In the genomic region with DNA sequence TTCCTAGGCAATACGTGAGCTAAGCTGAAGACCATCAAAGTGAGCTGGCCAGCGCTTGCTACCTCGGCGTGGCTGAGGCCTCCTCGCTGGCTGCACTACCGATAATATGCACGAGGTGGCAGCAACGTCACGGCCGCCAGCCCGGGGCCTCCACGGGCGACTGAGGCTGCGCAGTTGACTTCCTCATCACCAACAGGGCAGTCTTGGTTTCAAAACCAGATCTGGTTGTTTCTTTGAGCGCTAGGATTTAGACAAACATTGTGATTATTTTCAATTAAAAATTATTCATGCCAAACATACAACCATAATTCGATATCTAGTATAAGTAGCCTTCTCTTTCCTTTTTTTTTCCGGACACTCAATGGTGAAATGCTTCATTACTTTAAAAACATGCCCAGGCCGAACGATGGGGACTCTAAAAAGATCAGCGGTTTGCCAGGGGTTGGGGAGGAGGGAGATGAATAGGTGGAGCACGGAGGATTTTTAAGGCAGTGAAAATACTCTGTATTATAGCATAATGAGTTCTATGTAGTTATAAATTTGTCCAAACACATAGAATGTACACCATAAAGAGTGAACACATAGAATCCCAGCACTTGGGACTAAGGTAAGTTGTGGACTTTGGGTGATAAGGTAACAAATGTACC, we compare ENCODE assay signal across 8 cellular contexts. TPM values are rescaled to one million over a fixed set of nuclear protein-coding genes. Genes with fewer than 3 reads are reported as not detected.
A peak's percentile ranks its signal among the peaks of the same experiment; 100 is the strongest.
DNase-seq lines count a peak whose midpoint lies in the region; ATAC-seq and TF ChIP-seq lines count a peak whose summit lies in the region.

No MANE protein-coding gene starts in this region.

- ATAC-seq in GM21786 (IDR thresholded peaks at IDR 0.05; ENCODE audit: unreplicated experiment) (peak; percentile 88), Right ventricle myocardium inferior (peak; percentile 91)

- TF ChIP-seq EP300 in SK-N-SH (IDR thresholded peaks at IDR 0.05; ENCODE audit: borderline replicate concordance in 1 of 2, low read depth in 1 of 2, low read length in 1 of 2), result no peak

- H3F3A ChIP-seq in SK-N-SH (replicated peaks; ENCODE audit: insufficient read depth), result no peaks in the 10 kb centered on the region

- no peak overlapping the region for H3K4me3 Mint-ChIP-seq in activated naive CD4-positive, alpha-beta T cell treated with anti-CD3 and anti-CD28 coated beads, Interleukin-2, amount 10 ng/mL, durations not matched to agents 7 days and 5 days

- no peaks in the 10 kb centered on the region for H3K9me2 ChIP-seq in SK-N-SH

- POLR2A ChIA-PET in SK-N-SH (lab: Yijun Ruan, JAX), result no interaction called here

- TF ChIP-seq RAD21 in SK-N-SH (IDR thresholded peaks at IDR 0.05; ENCODE audit: low read length), result peak; percentile 95

- H3K4me1 ChIP-seq in SK-N-SH (ENCODE audit: control insufficient read depth in 1 of 2, insufficient read depth in 2 of 2, low read depth in 1 of 2, low read length in 1 of 2) (no peaks in the 10 kb centered on the region), prostate gland (replicated peaks) (no peaks in the 10 kb centered on the region), uterus (no peaks in the 10 kb centered on the region)

- no peaks in the 10 kb centered on the region for H4K20me1 ChIP-seq in SK-N-SH (ENCODE audit: insufficient read depth)

- H3K9me3 ChIP-seq in SK-N-SH, result no peaks in the 10 kb centered on the region
- H3K9me3 ChIP-seq in prostate gland, result no peaks in the 10 kb centered on the region
- H3K9me3 ChIP-seq in uterus, result no peaks in the 10 kb centered on the region

- intact Hi-C loops in Right ventricle myocardium inferior (cut with DNase I), result loop anchor here (10.0 kb wide), 2 partner anchors 131 to 531 kb away; a partner anchor contains a TSS
- intact Hi-C loops in prostate gland (cut with DNase I), result loop anchor here (10.0 kb wide), 1 partner anchor 531 kb away; a partner anchor contains a TSS
- intact Hi-C loops in uterus (cut with DNase I; ENCODE audit: low total_unique reads), result no loop called here

- DNase-seq in Daoy (ENCODE audit: low read depth) (peak; percentile 80), LNCaP clone FGC (ENCODE audit: low read depth) (no peak), SK-N-SH (peak; percentile 88), Right ventricle myocardium inferior (ENCODE audit: missing footprints) (peak; percentile 94), prostate gland (ENCODE audit: low spot score) (peak; percentile 57), uterus (peak; percentile 65 to 84)
- peak; percentile 81 for DNase-seq in activated naive CD4-positive, alpha-beta T cell treated with anti-CD3 and anti-CD28 coated beads, Interleukin-2, amount 10 ng/mL, durations not matched to agents 7 days and 5 days

- H3K4me1 Mint-ChIP-seq in activated naive CD4-positive, alpha-beta T cell treated with anti-CD3 and anti-CD28 coated beads, Interleukin-2, amount 10 ng/mL, durations not matched to agents 7 days and 5 days, result peaks cover 6% of the 10 kb centered on the region

- no peaks in the 10 kb centered on the region for H3K36me3 ChIP-seq in SK-N-SH (replicated peaks in 1 of 2; ENCODE audit: control insufficient read depth in 1 of 2, insufficient read depth in 2 of 2, low read length in 1 of 2)
- H3K36me3 ChIP-seq in prostate gland, result no peaks in the 10 kb centered on the region
- no peaks in the 10 kb centered on the region for H3K36me3 ChIP-seq in uterus

- no peaks in the 10 kb centered on the region for H3K36me3 Mint-ChIP-seq in activated naive CD4-positive, alpha-beta T cell treated with anti-CD3 and anti-CD28 coated beads, Interleukin-2, amount 10 ng/mL, durations not matched to agents 7 days and 5 days

- H2AFZ ChIP-seq in SK-N-SH (ENCODE audit: low read depth), result peak overlapping the region; percentile 93

- H3K9ac ChIP-seq in SK-N-SH, result no peak overlapping the region

- peaks cover 9% of the 10 kb centered on the region for H3K27me3 Mint-ChIP-seq in activated naive CD4-positive, alpha-beta T cell treated with anti-CD3 and anti-CD28 coated beads, Interleukin-2, amount 10 ng/mL, durations not matched to agents 7 days and 5 days

- no peaks in the 10 kb centered on the region for H3K9me3 Mint-ChIP-seq in activated naive CD4-positive, alpha-beta T cell treated with anti-CD3 and anti-CD28 coated beads, Interleukin-2, amount 10 ng/mL, durations not matched to agents 7 days and 5 days

- H3K27ac ChIP-seq in SK-N-SH (ENCODE audit: low read depth in 2 of 2, low read length in 1 of 2) (no peak overlapping the region), prostate gland (no peak overlapping the region), uterus (no peak overlapping the region)

- TF ChIP-seq POLR2A in prostate gland (IDR thresholded peaks at IDR 0.05) (no peak), uterus (IDR thresholded peaks at IDR 0.05) (no peak)

- no peaks in the 10 kb centered on the region for H3K79me2 ChIP-seq in SK-N-SH (ENCODE audit: insufficient read depth)

- CTCF ChIA-PET in SK-N-SH (lab: Yijun Ruan, JAX), result interaction anchor here (0.5 to 2.8 kb wide), 29 partner anchors 9 to 891 kb away, joined by 3 to 10 read pairs (median 4); a partner anchor contains a TSS
- CTCF ChIA-PET in activated naive CD4-positive, alpha-beta T cell treated with anti-CD3 and anti-CD28 coated beads, Interleukin-2, amount 10 ng/mL, durations not matched to agents 7 days and 5 days (lab: Charles Lee), result interaction anchor here (0.8 to 2.1 kb wide), 11 partner anchors 11 to 553 kb away, joined by 3 to 8 read pairs (median 4); no protein-coding TSS in a partner anchor

- TF ChIP-seq CTCF in LNCaP clone FGC (IDR thresholded peaks at IDR 0.05; ENCODE audit: control insufficient read depth, extremely low read depth, insufficient read depth) (peak; percentile 93), SK-N-SH (IDR thresholded peaks at IDR 0.05) (peak; percentile 95), prostate gland (IDR thresholded peaks at IDR 0.05) (peak; percentile 81 to 95 (median 90)), uterus (IDR thresholded peaks at IDR 0.05) (peak; percentile 84 to 97 (median 89))

- no peak overlapping the region for H3K4me3 ChIP-seq in LNCaP clone FGC (ENCODE audit: low read depth, low read length)
- no peak overlapping the region; a peak in 1 of 4 replicates for H3K4me3 ChIP-seq in SK-N-SH (ENCODE audit: low read depth in 2 of 2, low read length in 1 of 2)
- H3K4me3 ChIP-seq in prostate gland, result no peak overlapping the region
- H3K4me3 ChIP-seq in uterus, result no peak overlapping the region

- no peak overlapping the region for H3K4me2 ChIP-seq in SK-N-SH

- WGBS in SK-N-SH (ENCODE audit: low lambda C conversion rate), result 26% methylated on average over 21 of the region's 21 CpGs
- 30% methylated on average over 21 of the region's 21 CpGs for WGBS in prostate gland

- no peak overlapping the region for H3K27ac Mint-ChIP-seq in activated naive CD4-positive, alpha-beta T cell treated with anti-CD3 and anti-CD28 coated beads, Interleukin-2, amount 10 ng/mL, durations not matched to agents 7 days and 5 days

- H3K27me3 ChIP-seq in SK-N-SH (ENCODE audit: insufficient read depth), result no peaks in the 10 kb centered on the region
- H3K27me3 ChIP-seq in prostate gland (replicated peaks; ENCODE audit: insufficient read depth), result no peaks in the 10 kb centered on the region
- no peaks in the 10 kb centered on the region for H3K27me3 ChIP-seq in uterus

TF ChIP-seq in SK-N-SH, 30 proteins besides CTCF, POLR2A, EP300 and RAD21:
- TF ChIP-seq, protein P1, sequence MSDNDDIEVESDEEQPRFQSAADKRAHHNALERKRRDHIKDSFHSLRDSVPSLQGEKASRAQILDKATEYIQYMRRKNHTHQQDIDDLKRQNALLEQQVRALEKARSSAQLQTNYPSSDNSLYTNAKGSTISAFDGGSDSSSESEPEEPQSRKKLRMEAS (IDR thresholded peaks at IDR 0.05; ENCODE audit: low read depth), result no peak
- no peak; the same call in 1 of the 2 replicates for TF ChIP-seq TAF1 (IDR thresholded peaks at IDR 0.05; ENCODE audit: borderline replicate concordance, low read depth, low read length)
- no peak for TF ChIP-seq FOXM1 (IDR thresholded peaks at IDR 0.05; ENCODE audit: low read depth)
- TF ChIP-seq RCOR1 (IDR thresholded peaks at IDR 0.05; ENCODE audit: low read length), result no peak
- TF ChIP-seq NFIC (IDR thresholded peaks at IDR 0.05; ENCODE audit: borderline replicate concordance), result no peak
- no peak for TF ChIP-seq GABPA (IDR thresholded peaks at IDR 0.05; ENCODE audit: low read depth)
- peak; percentile 83 for TF ChIP-seq SMC3 (IDR thresholded peaks at IDR 0.05; ENCODE audit: low read depth, low read length)
- no peak for TF ChIP-seq YY1 (IDR thresholded peaks at IDR 0.05; ENCODE audit: low read depth)
- TF ChIP-seq SIN3A (IDR thresholded peaks at IDR 0.05; ENCODE audit: borderline replicate concordance, low read depth, low read length), result no peak
- TF ChIP-seq, protein P2, sequence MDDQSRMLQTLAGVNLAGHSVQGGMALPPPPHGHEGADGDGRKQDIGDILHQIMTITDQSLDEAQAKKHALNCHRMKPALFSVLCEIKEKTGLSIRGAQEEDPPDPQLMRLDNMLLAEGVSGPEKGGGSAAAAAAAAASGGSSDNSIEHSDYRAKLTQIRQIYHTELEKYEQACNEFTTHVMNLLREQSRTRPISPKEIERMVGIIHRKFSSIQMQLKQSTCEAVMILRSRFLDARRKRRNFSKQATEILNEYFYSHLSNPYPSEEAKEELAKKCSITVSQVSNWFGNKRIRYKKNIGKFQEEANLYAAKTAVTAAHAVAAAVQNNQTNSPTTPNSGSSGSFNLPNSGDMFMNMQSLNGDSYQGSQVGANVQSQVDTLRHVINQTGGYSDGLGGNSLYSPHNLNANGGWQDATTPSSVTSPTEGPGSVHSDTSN (IDR thresholded peaks at IDR 0.05), result no peak
- no peak; the same call in 1 of the 2 replicates for TF ChIP-seq MXI1 (IDR thresholded peaks at IDR 0.05; ENCODE audit: low read depth, low read length)
- TF ChIP-seq NRF1 (IDR thresholded peaks at IDR 0.05; ENCODE audit: low read depth, low read length), result peak; percentile 55; the same call in 1 of the 2 replicates
- TF ChIP-seq ELF1 (IDR thresholded peaks at IDR 0.05), result no peak
- TF ChIP-seq FOXJ3 (CRISPR knock-in tag; IDR thresholded peaks at IDR 0.05), result no peak
- peak; percentile 20 for TF ChIP-seq CHD2 (IDR thresholded peaks at IDR 0.05; ENCODE audit: low read length, partially characterized antibody)
- no peak for TF ChIP-seq FOSL2 (IDR thresholded peaks at IDR 0.05; ENCODE audit: borderline replicate concordance, low read depth)
- no peak for TF ChIP-seq TCF12 (IDR thresholded peaks at IDR 0.05)

RNA-seq across cellular contexts. Expression of a gene that starts 52.0 kb away (rescaled TPM):
- 10.2 and 12.3 TPM in 2 replicates for total RNA-seq in Daoy (2014; rRNA removed; shearing (Covaris generic))
- 21.1 and 34.8 TPM in 2 replicates for polyA plus RNA-seq in SK-N-SH (2012; rRNA removed)
- polyA plus RNA-seq in SK-N-SH (2012; cell fraction: cytosol; rRNA removed), result 34.5 and 35.0 TPM in 2 replicates
- polyA plus RNA-seq in SK-N-SH (2012; cell fraction: nucleus; rRNA removed), result 12.9 and 19.4 TPM in 2 replicates
- total RNA-seq in Right ventricle myocardium inferior, result 69.8 TPM
- total RNA-seq in prostate gland, result 100 to 1,000 TPM in 1 of 2 donors, 10 to 100 TPM in 1; 67.9 to 130 TPM
- 100 to 1,000 TPM; 108 to 335 (median 219) TPM for total RNA-seq in uterus
